ENCODE assay signal across 8 cellular contexts in genomic region chr3:52934626-52935530, GRCh38. TPM values are rescaled to one million over a fixed set of nuclear protein-coding genes. Genes with fewer than 3 reads are reported as not detected.
DNase-seq lines count a peak whose midpoint lies in the region; ATAC-seq and TF ChIP-seq lines count a peak whose summit lies in the region.

No MANE protein-coding gene starts in this region.

- no peaks in the 10 kb centered on the region for H3K27me3 Mint-ChIP-seq in natural killer cell treated with Interleukin-12 subunit alpha and Interleukin-12 subunit beta and Interleukin-15 and Interleukin-18, amount 100 ng/mL, for 72 hours

- TF ChIP-seq CTCF in esophagus muscularis mucosa (IDR thresholded peaks at IDR 0.05), result peak; percentile 59 to 82 (median 78)

- H3K4me3 ChIP-seq in esophagus muscularis mucosa, result no peak overlapping the region

- ATAC-seq in HG02759 (IDR thresholded peaks at IDR 0.05; ENCODE audit: unreplicated experiment), result peak; percentile 67
- peak; percentile 81 to 89 for ATAC-seq in natural killer cell treated with Interleukin-12 subunit alpha and Interleukin-12 subunit beta and Interleukin-15 and Interleukin-18, amount 100 ng/mL, for 72 hours
- ATAC-seq in stimulated activated naive CD8-positive, alpha-beta T cell treated with anti-CD3 and anti-CD28 coated beads, Interleukin-15, Interleukin-2, amounts not matched to agents 100 U/mL and 50 U/mL, for 24 hours, result peak; percentile 96

- H3K4me1 ChIP-seq in esophagus muscularis mucosa, result peaks cover 0 to 4% (median 0%) of the 10 kb centered on the region in 4 donors

- no peak overlapping the region for H3K4me3 Mint-ChIP-seq in natural killer cell treated with Interleukin-12 subunit alpha and Interleukin-12 subunit beta and Interleukin-15 and Interleukin-18, amount 100 ng/mL, for 72 hours

- H3K36me3 ChIP-seq in esophagus muscularis mucosa, result peaks cover 0 to 24% (median 5%) of the 10 kb centered on the region in 4 donors

- peak overlapping the region in 1 of 2 donors; percentile 19 for H3K27ac Mint-ChIP-seq in natural killer cell treated with Interleukin-12 subunit alpha and Interleukin-12 subunit beta and Interleukin-15 and Interleukin-18, amount 100 ng/mL, for 72 hours

- 14% methylated on average over 8 of the region's 8 CpGs for WGBS in esophagus muscularis mucosa

- H3K27ac ChIP-seq in esophagus muscularis mucosa (replicated peaks in 1 of 4), result no peak overlapping the region

- intact Hi-C loops in esophagus muscularis mucosa (cut with DNase I), result loop anchor here (2.0 to 10.0 kb wide), 3 partner anchors 138 to 193 kb away; partner anchors contain the start of genes ITIH1 and NEK4

- no peak for TF ChIP-seq POLR2A in esophagus muscularis mucosa (IDR thresholded peaks at IDR 0.05; ENCODE audit: low read depth)

- H3K4me1 Mint-ChIP-seq in natural killer cell treated with Interleukin-12 subunit alpha and Interleukin-12 subunit beta and Interleukin-15 and Interleukin-18, amount 100 ng/mL, for 72 hours (ENCODE audit: low read depth in 2 of 2), result peaks cover 5 to 7% of the 10 kb centered on the region in 2 donors

- peak; percentile 37 for DNase-seq in Daoy (ENCODE audit: low read depth)
- DNase-seq in NOMO-1 treated with DMSO at 0.1 percent for 48 hours (lab: John Stamatoyannopoulos, UW; ENCODE audit: unreplicated experiment), result peak; percentile 34
- DNase-seq in activated T-cell treated with anti-CD3 and anti-CD28 coated beads for 4 hours, result peak; percentile 40
- no peak for DNase-seq in esophagus muscularis mucosa (ENCODE audit: extremely low spot score)
- DNase-seq in natural killer cell treated with Interleukin-12 subunit alpha and Interleukin-12 subunit beta and Interleukin-15 and Interleukin-18, amount 100 ng/mL, for 72 hours (ENCODE audit: low spot score), result peak; percentile 61
- DNase-seq in stimulated activated naive CD8-positive, alpha-beta T cell treated with anti-CD3 and anti-CD28 coated beads, Interleukin-15, Interleukin-2, amounts not matched to agents 100 U/mL and 50 U/mL, for 24 hours, result peak; percentile 55
- DNase-seq in NCI-H1436 (lab: John Stamatoyannopoulos, UW), result no peak

- TF ChIP-seq EP300 in esophagus muscularis mucosa (IDR thresholded peaks at IDR 0.05), result no peak

- H3K27me3 ChIP-seq in esophagus muscularis mucosa, result no peaks in the 10 kb centered on the region

- peaks cover 5% of the 10 kb centered on the region for H3K36me3 Mint-ChIP-seq in natural killer cell treated with Interleukin-12 subunit alpha and Interleukin-12 subunit beta and Interleukin-15 and Interleukin-18, amount 100 ng/mL, for 72 hours

- no peaks in the 10 kb centered on the region for H3K9me3 Mint-ChIP-seq in natural killer cell treated with Interleukin-12 subunit alpha and Interleukin-12 subunit beta and Interleukin-15 and Interleukin-18, amount 100 ng/mL, for 72 hours

- H3K9me3 ChIP-seq in esophagus muscularis mucosa, result no peaks in the 10 kb centered on the region

RNA-seq across cellular contexts. Expression of gene STIMATE, which starts 37.5 kb away (rescaled TPM):
- total RNA-seq in Daoy (2014; rRNA removed; shearing (Covaris generic)), result 6.3 and 16.9 TPM in 2 replicates
- 10 to 100 TPM; 10.4 to 23.6 (median 14.7) TPM for total RNA-seq in esophagus muscularis mucosa
- total RNA-seq in natural killer cell treated with Interleukin-12 subunit alpha and Interleukin-12 subunit beta and Interleukin-15 and Interleukin-18, amount 100 ng/mL, for 72 hours, result 10 to 100 TPM; 19.8 to 31.1 TPM

Comparison
In these comparisons a context has a peak if more than half of its experiments do, and no peak if none do; other contexts are left out.
1. DNase-seq: peak in Daoy (single experiment), NOMO-1 treated with DMSO at 0.1 percent for 48 hours (single experiment), activated T-cell treated with anti-CD3 and anti-CD28 coated beads for 4 hours (single experiment), natural killer cell treated with Interleukin-12 subunit alpha and Interleukin-12 subunit beta and Interleukin-15 and Interleukin-18, amount 100 ng/mL, for 72 hours (single experiment) and stimulated activated naive CD8-positive, alpha-beta T cell treated with anti-CD3 and anti-CD28 coated beads, Interleukin-15, Interleukin-2, amounts not matched to agents 100 U/mL and 50 U/mL, for 24 hours (single experiment); none in esophagus muscularis mucosa (single experiment) and NCI-H1436 (single experiment).
2. Peak in every context shown above with its lines, with median percentiles within 50 percentile points of each other: ATAC-seq.